In genomic region chr3:13718437-13718836, GRCh38 we compare ENCODE assay signal across 17 cellular contexts.
DNase-seq lines count a peak whose midpoint lies in the region; ATAC-seq and TF ChIP-seq lines count a peak whose summit lies in the region.
"Had no signal": no experiment of that assay in that cellular context is flagged by ENCODE, and none has a peak within 500 bp of the region (broad histone marks: within the 10 kb centered on the region; RNA-seq: fewer than 3 reads in every experiment).

No MANE protein-coding gene starts in this region.

- no peak for TF ChIP-seq CTCF in GM10248 (IDR thresholded peaks at IDR 0.05; ENCODE audit: control extremely low read depth, extremely low read depth, low read depth, missing control alignments)
- no peak for TF ChIP-seq CTCF in progenitor cell of endocrine pancreas (IDR thresholded peaks at IDR 0.05; ENCODE audit: unreplicated experiment)

- no peaks in the 10 kb centered on the region for H3K36me3 Mint-ChIP-seq in progenitor cell of endocrine pancreas (ENCODE audit: insufficient read depth)

- ATAC-seq in GM18858 (IDR thresholded peaks at IDR 0.05; ENCODE audit: unreplicated experiment) = no peak
- no peak for ATAC-seq in GM18511 (IDR thresholded peaks at IDR 0.05; ENCODE audit: unreplicated experiment)

- POLR2A ChIA-PET in GM10248 (lab: Yijun Ruan, JAX) = no interaction called here

- peak; percentile 4 for DNase-seq in AG08396 (ENCODE audit: low spot score)
- peak; percentile 5 for DNase-seq in GM10248 (ENCODE audit: extremely low spot score)
- peak; percentile 32 for DNase-seq in ecto neural progenitor cell (ENCODE audit: low spot score)
- peak; percentile 5 for DNase-seq in progenitor cell of endocrine pancreas (ENCODE audit: low spot score, unreplicated experiment)
- DNase-seq in foreskin melanocyte = no peak
- DNase-seq in HPDE6-E6E7 (ENCODE audit: extremely low spot score) = no peak
- DNase-seq: activated naive CD4-positive, alpha-beta T cell treated with Interleukin-2 at 50 U/mL for 16 hours; mesendoderm; NCI-H1417; NCI-H2171 treated with DMSO at 0.1 percent for 48 hours; NCI-H774; PC-9; stimulated activated CD4-positive, alpha-beta T cell treated with anti-CD3 and anti-CD28 coated beads, Interleukin-12 subunit alpha, Interleukin-12 subunit beta, amount 100 ng/mL, for 4 hours; T-helper 9 cell had no signal

- peaks cover 31% of the 10 kb centered on the region for H3K9me3 Mint-ChIP-seq in progenitor cell of endocrine pancreas (ENCODE audit: low read depth)

- no peaks in the 10 kb centered on the region for H3K27me3 Mint-ChIP-seq in progenitor cell of endocrine pancreas

- CTCF ChIA-PET in GM10248 (lab: Yijun Ruan, JAX) = interaction anchor here (1.4 kb wide), 1 partner anchor 18 kb away, joined by 3 read pairs; no protein-coding TSS in a partner anchor

- no peak overlapping the region for H3K4me3 Mint-ChIP-seq in progenitor cell of endocrine pancreas (ENCODE audit: low read depth)
- H3K4me3 Mint-ChIP-seq: nephron had no signal

- H3K4me1 Mint-ChIP-seq in progenitor cell of endocrine pancreas (ENCODE audit: low read depth) = no peaks in the 10 kb centered on the region
- H3K4me1 Mint-ChIP-seq: nephron had no signal

- no peak overlapping the region for H3K27ac Mint-ChIP-seq in progenitor cell of endocrine pancreas
- H3K27ac Mint-ChIP-seq: nephron had no signal

Comparison
In these comparisons a context has a peak if more than half of its experiments do, and no peak if none do; other contexts are left out.
1. DNase-seq: peak in AG08396 (single experiment), GM10248 (single experiment), ecto neural progenitor cell (single experiment) and progenitor cell of endocrine pancreas (single experiment); none in foreskin melanocyte (single experiment) and HPDE6-E6E7 (single experiment).